7 cellular contexts compared by ENCODE assay signal in genomic region chr11:108937756-108938155, GRCh38.
"Had no signal": no experiment of that assay in that cellular context is flagged by ENCODE, and none has a peak within 500 bp of the region (broad histone marks: within the 10 kb centered on the region; RNA-seq: fewer than 3 reads in every experiment).

No MANE protein-coding gene starts in this region.

- H3K4me2 ChIP-seq: GM23338 had no signal

- DNase-seq: H9, HCEC 1CT, KG1 had no signal

- ATAC-seq: GM23338 had no signal

- FAIRE-seq: H1, H54 had no signal

- H3K4me3 ChIP-seq: GM23338 had no signal

- H2AFZ ChIP-seq: GM23338 had no signal

- H3K27ac ChIP-seq: HL-60 had no signal
